21 cellular contexts compared by ENCODE assay signal in genomic region chr12:2246358-2246757, GRCh38.
"Had no signal": no experiment of that assay in that cellular context is flagged by ENCODE, and none has a peak within 500 bp of the region (broad histone marks: within the 10 kb centered on the region; RNA-seq: fewer than 3 reads in every experiment).

No MANE protein-coding gene starts in this region.

- H3K27me3 ChIP-seq: thyroid gland had no signal

- H3K27ac Mint-ChIP-seq: activated CD4-positive, alpha-beta memory T cell treated with anti-CD3 and anti-CD28 coated beads, Interleukin-2, amount 10 ng/mL, durations not matched to agents 7 days and 5 days; activated CD8-positive, alpha-beta memory T cell treated with anti-CD3 and anti-CD28 coated beads, Interleukin-2, amount 10 ng/mL, durations not matched to agents 7 days and 5 days; activated naive CD8-positive, alpha-beta T cell; dendritic cell treated with granulocyte-macrophage colony-stimulating factor and Interleukin-4, amounts not matched to agents 40 ng/mL and 50 ng/mL, for 4 days; mesothelial cell of epicardium; progenitor cell of endocrine pancreas; T-cell had no signal

- H3K9me3 Mint-ChIP-seq: activated CD4-positive, alpha-beta memory T cell treated with anti-CD3 and anti-CD28 coated beads, Interleukin-2, amount 10 ng/mL, durations not matched to agents 7 days and 5 days; dendritic cell treated with granulocyte-macrophage colony-stimulating factor and Interleukin-4, amounts not matched to agents 40 ng/mL and 50 ng/mL, for 4 days; mesothelial cell of epicardium; nephron; T-cell had no signal

- DNase-seq: activated CD4-positive, alpha-beta memory T cell treated with anti-CD3 and anti-CD28 coated beads, Interleukin-2, amount 10 ng/mL, durations not matched to agents 7 days and 5 days; activated CD4-positive, alpha-beta T cell treated with anti-CD3 and anti-CD28 coated beads for 48 hours; activated CD4-positive, CD25-positive, alpha-beta regulatory T cell; activated CD8-positive, alpha-beta memory T cell treated with anti-CD3 and anti-CD28 coated beads, Interleukin-2, amount 10 ng/mL, durations not matched to agents 7 days and 5 days; amniotic stem cell; effector memory CD4-positive, alpha-beta T cell; foreskin fibroblast; hypothalamus; islet precursor cell; right cardiac atrium; stimulated activated naive CD4-positive, alpha-beta T cell; T-cell; T-helper 9 cell; thyroid gland had no signal

- H3K27ac ChIP-seq: thyroid gland had no signal

- FAIRE-seq: endothelial cell of umbilical vein had no signal

- H3K36me3 Mint-ChIP-seq: activated CD8-positive, alpha-beta memory T cell treated with anti-CD3 and anti-CD28 coated beads, Interleukin-2, amount 10 ng/mL, durations not matched to agents 7 days and 5 days; activated naive CD8-positive, alpha-beta T cell; mesothelial cell of epicardium; T-cell had no signal

- H3K27me3 Mint-ChIP-seq: dendritic cell treated with granulocyte-macrophage colony-stimulating factor and Interleukin-4, amounts not matched to agents 40 ng/mL and 50 ng/mL, for 4 days had no signal

- H3K9me3 ChIP-seq: thyroid gland had no signal

- H3K4me1 Mint-ChIP-seq: activated CD4-positive, alpha-beta memory T cell treated with anti-CD3 and anti-CD28 coated beads, Interleukin-2, amount 10 ng/mL, durations not matched to agents 7 days and 5 days; activated CD8-positive, alpha-beta memory T cell treated with anti-CD3 and anti-CD28 coated beads, Interleukin-2, amount 10 ng/mL, durations not matched to agents 7 days and 5 days had no signal

- ATAC-seq: activated CD8-positive, alpha-beta memory T cell treated with anti-CD3 and anti-CD28 coated beads, Interleukin-2, amount 10 ng/mL, durations not matched to agents 7 days and 5 days; right cardiac atrium; T-cell had no signal

- H3K4me3 ChIP-seq: lung, thyroid gland had no signal

- H3K36me3 ChIP-seq: thyroid gland had no signal

- H3K4me3 Mint-ChIP-seq: activated CD4-positive, alpha-beta memory T cell treated with anti-CD3 and anti-CD28 coated beads, Interleukin-2, amount 10 ng/mL, durations not matched to agents 7 days and 5 days; activated CD8-positive, alpha-beta memory T cell treated with anti-CD3 and anti-CD28 coated beads, Interleukin-2, amount 10 ng/mL, durations not matched to agents 7 days and 5 days; activated naive CD8-positive, alpha-beta T cell; dendritic cell treated with granulocyte-macrophage colony-stimulating factor and Interleukin-4, amounts not matched to agents 40 ng/mL and 50 ng/mL, for 4 days; mesothelial cell of epicardium; nephron; T-cell had no signal
